Comparison of ENCODE assay signal across 20 cellular contexts in genomic region chr2:45264227-45265225, GRCh38.
DNase-seq lines count a peak whose midpoint lies in the region; ATAC-seq and TF ChIP-seq lines count a peak whose summit lies in the region.
"Had no signal": no experiment of that assay in that cellular context is flagged by ENCODE, and none has a peak within 500 bp of the region (broad histone marks: within the 10 kb centered on the region; RNA-seq: fewer than 3 reads in every experiment).

No MANE protein-coding gene starts in this region.

- H2BK15ac ChIP-seq in IMR-90 (ENCODE audit: low read depth, low read length) = no peak overlapping the region

- no peak for TF ChIP-seq RAD21 in IMR-90 (IDR thresholded peaks at IDR 0.05; ENCODE audit: low read length)

- H3K23ac ChIP-seq in IMR-90 (ENCODE audit: low read depth, low read length) = no peak overlapping the region

- WGBS in IMR-90 (ENCODE audit: extremely low coverage in 2 of 2, insufficient read length in 1 of 2), 2 experiments = 92% methylated on average over 4 of the region's 11 CpGs; no CpG with 5 or more reads in 1 of the 2 experiments

- H2AFZ ChIP-seq in IMR-90 (replicated peaks; ENCODE audit: low read length, poor library complexity) = no peak overlapping the region

- no peak overlapping the region for H3K4me3 Mint-ChIP-seq in activated CD4-positive, alpha-beta T cell treated with anti-CD3 and anti-CD28 coated beads, Interleukin-2, amount 10 ng/mL, durations not matched to agents 7 days and 5 days
- no peak overlapping the region for H3K4me3 Mint-ChIP-seq in progenitor cell of endocrine pancreas (ENCODE audit: low read depth)
- H3K4me3 Mint-ChIP-seq: activated naive CD4-positive, alpha-beta T cell treated with anti-CD3 and anti-CD28 coated beads, Interleukin-2, amount 10 ng/mL, durations not matched to agents 7 days and 5 days; T-helper 1 cell treated with Interleukin-12 subunit alpha and Interleukin-12 subunit beta and Interleukin-4 antibody, amounts not matched to agents 30 μg/mL and 1 μg/mL, for 36 hours had no signal

- no peak overlapping the region for H3K14ac ChIP-seq in IMR-90 (replicated peaks; ENCODE audit: low read depth, low read length)

- H3K79me1 ChIP-seq in IMR-90 (ENCODE audit: low read depth in 1 of 2, low read length in 2 of 2) = no peaks in the 10 kb centered on the region

- intact Hi-C loops in IMR-90 (cut with micrococcal nuclease) = no loop called here

- no peak overlapping the region for H3K27ac Mint-ChIP-seq in activated CD4-positive, alpha-beta T cell treated with anti-CD3 and anti-CD28 coated beads, Interleukin-2, amount 10 ng/mL, durations not matched to agents 7 days and 5 days
- peak overlapping the region; percentile 69 for H3K27ac Mint-ChIP-seq in progenitor cell of endocrine pancreas
- H3K27ac Mint-ChIP-seq: activated naive CD4-positive, alpha-beta T cell treated with anti-CD3 and anti-CD28 coated beads, Interleukin-2, amount 10 ng/mL, durations not matched to agents 7 days and 5 days; T-helper 1 cell treated with Interleukin-12 subunit alpha and Interleukin-12 subunit beta and Interleukin-4 antibody, amounts not matched to agents 30 μg/mL and 1 μg/mL, for 36 hours had no signal

- no peaks in the 10 kb centered on the region for H3K9me1 ChIP-seq in IMR-90 (ENCODE audit: insufficient read depth, low read length)

- H3K36me3 ChIP-seq in IMR-90 (ENCODE audit: control insufficient read depth, insufficient read depth, low read length) = no peaks in the 10 kb centered on the region
- H3K36me3 ChIP-seq: neutrophil, Peyer's patch, tibial artery had no signal

- TF ChIP-seq CTCF in IMR-90 (conservative IDR thresholded peaks at IDR 0.05; ENCODE audit: low read depth, low read length) (no peak), choroid plexus epithelial cell (conservative IDR thresholded peaks at IDR 0.05; ENCODE audit: low read depth, low read length) (no peak), progenitor cell of endocrine pancreas (IDR thresholded peaks at IDR 0.05; ENCODE audit: unreplicated experiment) (no peak)

- in situ Hi-C loops in IMR-90 (cut with MboI; ENCODE audit: low sequenced_read_pairs) = no loop called here

- H3K4ac ChIP-seq in IMR-90 (ENCODE audit: low read depth, low read length) = no peak overlapping the region

- H3K9me3 Mint-ChIP-seq in activated CD4-positive, alpha-beta T cell treated with anti-CD3 and anti-CD28 coated beads, Interleukin-2, amount 10 ng/mL, durations not matched to agents 7 days and 5 days = no peaks in the 10 kb centered on the region
- H3K9me3 Mint-ChIP-seq in progenitor cell of endocrine pancreas (ENCODE audit: low read depth) = no peaks in the 10 kb centered on the region
- H3K9me3 Mint-ChIP-seq: activated naive CD4-positive, alpha-beta T cell treated with anti-CD3 and anti-CD28 coated beads, Interleukin-2, amount 10 ng/mL, durations not matched to agents 7 days and 5 days; T-helper 1 cell treated with Interleukin-12 subunit alpha and Interleukin-12 subunit beta and Interleukin-4 antibody, amounts not matched to agents 30 μg/mL and 1 μg/mL, for 36 hours had no signal

- H4K20me1 ChIP-seq in IMR-90 (ENCODE audit: insufficient read depth, low read length) = no peaks in the 10 kb centered on the region

- no peaks in the 10 kb centered on the region for H3K9me3 ChIP-seq in IMR-90 (ENCODE audit: control insufficient read depth, insufficient read depth, low read length)
- H3K9me3 ChIP-seq: neutrophil, Peyer's patch, tibial artery had no signal

- no peak overlapping the region for H2BK20ac ChIP-seq in IMR-90 (ENCODE audit: low read depth, low read length)

- TF ChIP-seq POLR2A in IMR-90 (IDR thresholded peaks at IDR 0.05; ENCODE audit: low read depth, low read length) = no peak

- no peak overlapping the region for H4K8ac ChIP-seq in IMR-90 (ENCODE audit: low read depth in 2 of 2, low read length in 2 of 2)

- H4K5ac ChIP-seq in IMR-90 (ENCODE audit: low read depth, low read length) = no peak overlapping the region

- H3K4me1 ChIP-seq in IMR-90 (ENCODE audit: control insufficient read depth, insufficient read depth, low read length) = peaks cover 3% of the 10 kb centered on the region; the same call in 1 of the 2 replicates
- H3K4me1 ChIP-seq: Peyer's patch had no signal

- H3K18ac ChIP-seq in IMR-90 (ENCODE audit: low read depth, low read length) = no peak overlapping the region

- POLR2A ChIA-PET in activated CD4-positive, alpha-beta T cell treated with anti-CD3 and anti-CD28 coated beads, Interleukin-2, amount 10 ng/mL, durations not matched to agents 7 days and 5 days (lab: Charles Lee) = no interaction called here
- POLR2A ChIA-PET in IMR-90 (lab: Charles Lee; ENCODE audit: unreplicated experiment) = no interaction called here

- ATAC-seq in IMR-90 (ENCODE audit: low read depth) = no peak
- no peak for ATAC-seq in GM19455 (IDR thresholded peaks at IDR 0.05; ENCODE audit: unreplicated experiment)
- ATAC-seq in HG03175 (IDR thresholded peaks at IDR 0.05; ENCODE audit: unreplicated experiment) = no peak

- DNase-seq in activated CD4-positive, alpha-beta T cell treated with anti-CD3 and anti-CD28 coated beads for 48 hours = peak; percentile 42
- no peak for DNase-seq in activated CD4-positive, alpha-beta T cell treated with anti-CD3 and anti-CD28 coated beads, Interleukin-2, amount 10 ng/mL, durations not matched to agents 7 days and 5 days
- peak; percentile 69 for DNase-seq in IMR-90
- peak; percentile 34 for DNase-seq in choroid plexus epithelial cell (ENCODE audit: low read depth)
- DNase-seq in progenitor cell of endocrine pancreas (ENCODE audit: low spot score, unreplicated experiment) = no peak
- no peak for DNase-seq in SK-N-DZ (ENCODE audit: low spot score)
- DNase-seq: activated CD4-positive, alpha-beta T cell treated with anti-CD3 and anti-CD28 coated beads, Interleukin-2, amount 50 U/mL, for 1 hour; activated naive CD4-positive, alpha-beta T cell treated with anti-CD3 and anti-CD28 coated beads, Interleukin-2, amount 10 ng/mL, durations not matched to agents 7 days and 5 days; COR-L47; erythroblast; NCI-H1105; NCI-H510A; Peyer's patch; small intestine; tibial artery had no signal

- no peak overlapping the region for H3K27ac ChIP-seq in IMR-90 (ENCODE audit: insufficient read depth, low read length)
- H3K27ac ChIP-seq: neutrophil, Peyer's patch, tibial artery had no signal

- H3K36me3 Mint-ChIP-seq in activated CD4-positive, alpha-beta T cell treated with anti-CD3 and anti-CD28 coated beads, Interleukin-2, amount 10 ng/mL, durations not matched to agents 7 days and 5 days (ENCODE audit: low read depth) = no peaks in the 10 kb centered on the region
- no peaks in the 10 kb centered on the region for H3K36me3 Mint-ChIP-seq in progenitor cell of endocrine pancreas (ENCODE audit: insufficient read depth)
- H3K36me3 Mint-ChIP-seq: activated naive CD4-positive, alpha-beta T cell treated with anti-CD3 and anti-CD28 coated beads, Interleukin-2, amount 10 ng/mL, durations not matched to agents 7 days and 5 days had no signal

- H2BK120ac ChIP-seq in IMR-90 (ENCODE audit: low read depth, low read length) = no peak overlapping the region

- no peak overlapping the region for H2AK5ac ChIP-seq in IMR-90 (ENCODE audit: low read depth, low read length)

- no peak overlapping the region for H3K9ac ChIP-seq in IMR-90 (ENCODE audit: low read depth, low read length)

- no peak overlapping the region for H3K56ac ChIP-seq in IMR-90 (ENCODE audit: extremely low read depth, insufficient read depth, low read length)

- BruUV-seq in IMR-90 (replicated peaks; lab: Mats Ljungman, UMichigan) = no TSS peak

- H4K91ac ChIP-seq in IMR-90 (ENCODE audit: insufficient read depth, low read depth, low read length) = no peak overlapping the region

- peaks cover 37% of the 10 kb centered on the region for H3K27me3 Mint-ChIP-seq in activated CD4-positive, alpha-beta T cell treated with anti-CD3 and anti-CD28 coated beads, Interleukin-2, amount 10 ng/mL, durations not matched to agents 7 days and 5 days
- H3K27me3 Mint-ChIP-seq in progenitor cell of endocrine pancreas = peaks cover 33% of the 10 kb centered on the region

- H3K4me2 ChIP-seq in IMR-90 (ENCODE audit: low read depth, low read length) = no peak overlapping the region

- H3K4me3 ChIP-seq in IMR-90 (ENCODE audit: insufficient read depth, low read depth, low read length) (no peak overlapping the region), choroid plexus epithelial cell (ENCODE audit: low read depth, low read length) (no peak overlapping the region)
- H3K4me3 ChIP-seq: lung, Peyer's patch, tibial artery had no signal

- H3K27me3 ChIP-seq in IMR-90 (ENCODE audit: control insufficient read depth, insufficient read depth, low read length) = peaks cover 45% of the 10 kb centered on the region
- H3K27me3 ChIP-seq: Peyer's patch, tibial artery had no signal

- dilution Hi-C loops in IMR-90 (cut with HindIII; ENCODE audit: low sequenced_read_pairs, unreplicated experiment) = no loop called here

- peaks cover 11% of the 10 kb centered on the region for H3K4me1 Mint-ChIP-seq in activated CD4-positive, alpha-beta T cell treated with anti-CD3 and anti-CD28 coated beads, Interleukin-2, amount 10 ng/mL, durations not matched to agents 7 days and 5 days
- peaks cover 43% of the 10 kb centered on the region for H3K4me1 Mint-ChIP-seq in progenitor cell of endocrine pancreas (ENCODE audit: low read depth)

- no peak overlapping the region for H2AK9ac ChIP-seq in IMR-90 (replicated peaks; ENCODE audit: low read depth, low read length, poor library complexity)

- H2BK5ac ChIP-seq in IMR-90 (ENCODE audit: low read depth, low read length, poor library complexity, severe bottlenecking) = no peak overlapping the region

- CTCF ChIA-PET in activated CD4-positive, alpha-beta T cell treated with anti-CD3 and anti-CD28 coated beads, Interleukin-2, amount 10 ng/mL, durations not matched to agents 7 days and 5 days (lab: Charles Lee) = no interaction called here
- CTCF ChIA-PET in IMR-90 (lab: Yijun Ruan, JAX) = interaction anchor here (0.6 kb wide), 1 partner anchor 343 kb away, joined by 3 read pairs; no protein-coding TSS in a partner anchor

TF ChIP-seq in IMR-90, 13 proteins besides CTCF, POLR2A, EP300 and RAD21 (continues in another document):
- TF ChIP-seq RCOR1 (IDR thresholded peaks at IDR 0.05; ENCODE audit: insufficient replicate concordance, low read length) (no peak), NFE2L2 (IDR thresholded peaks at IDR 0.05; ENCODE audit: low read depth, low read length) (no peak), MAZ (IDR thresholded peaks at IDR 0.05; ENCODE audit: borderline replicate concordance, low read depth, low read length) (no peak), ELK1 (IDR thresholded peaks at IDR 0.05; ENCODE audit: borderline replicate concordance, low read depth, low read length) (no peak), CEBPB (IDR thresholded peaks at IDR 0.05; ENCODE audit: low read depth, low read length) (no peak)

Comparison
In these comparisons a context has a peak if more than half of its experiments do, and no peak if none do; other contexts are left out.
1. DNase-seq: peak in activated CD4-positive, alpha-beta T cell treated with anti-CD3 and anti-CD28 coated beads for 48 hours (single experiment), IMR-90 (single experiment) and choroid plexus epithelial cell (single experiment); none in activated CD4-positive, alpha-beta T cell treated with anti-CD3 and anti-CD28 coated beads, Interleukin-2, amount 10 ng/mL, durations not matched to agents 7 days and 5 days (single experiment), progenitor cell of endocrine pancreas (single experiment) and SK-N-DZ (single experiment).